Comparison of ENCODE assay signal across 10 cellular contexts in the genomic region with DNA sequence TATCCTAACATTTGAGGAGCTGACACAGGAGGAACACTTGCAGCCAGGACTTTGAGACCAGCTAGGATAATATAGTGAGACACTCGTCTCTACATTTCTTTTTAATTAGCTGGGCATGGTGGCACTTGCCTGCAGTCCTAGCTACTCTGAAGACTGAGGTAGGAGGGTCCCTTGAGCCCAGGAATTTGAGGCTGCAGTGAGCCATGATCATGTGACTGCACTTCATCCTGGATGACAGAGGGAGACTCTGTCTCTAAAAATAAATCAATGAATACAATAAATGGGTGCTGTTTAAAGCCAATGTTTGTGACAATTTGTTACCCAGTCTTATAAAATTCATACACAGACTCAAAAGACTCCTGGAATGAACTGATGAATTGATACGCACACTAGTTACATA. TPM values are rescaled to one million over a fixed set of nuclear protein-coding genes. Genes with fewer than 3 reads are reported as not detected.
"Had no signal": no experiment of that assay in that cellular context is flagged by ENCODE, and none has a peak within 500 bp of the region (broad histone marks: within the 10 kb centered on the region; RNA-seq: fewer than 3 reads in every experiment).

No MANE protein-coding gene starts in this region.

- H3K27ac ChIP-seq: HL-60 had no signal

- H2AFZ ChIP-seq: GM23338 had no signal

- H3K9me3 Mint-ChIP-seq: H9, HFFc6, IgD-negative memory B cell had no signal

- H3K4me1 Mint-ChIP-seq: GM23338 had no signal

- H3K4me3 ChIP-seq: GM23338 had no signal

- H3K27ac Mint-ChIP-seq: GM23338, H9, HFFc6, IgD-negative memory B cell had no signal

- H3K4me2 ChIP-seq: GM23338 had no signal

- H3K36me3 Mint-ChIP-seq: IgD-negative memory B cell had no signal

- DNase-seq: H9, HCEC 1CT, HFFc6 had no signal

- H3K4me3 Mint-ChIP-seq: GM23338, H9, HFFc6, IgD-negative memory B cell had no signal

- ATAC-seq: GM23338, HepG2 had no signal

- FAIRE-seq: H1, H54, HepG2 had no signal

RNA-seq across cellular contexts. Expression of gene HLA-G, which starts 1.8 kb away (rescaled TPM):
- total RNA-seq: HT1080 had no signal
